Comparison of ENCODE assay signal across 6 cellular contexts in genomic region chr17:50534222-50534978, GRCh38. TPM values are rescaled to one million over a fixed set of nuclear protein-coding genes. Genes with fewer than 3 reads are reported as not detected.
DNase-seq lines count a peak whose midpoint lies in the region; ATAC-seq and TF ChIP-seq lines count a peak whose summit lies in the region.

No MANE protein-coding gene starts in this region.

- no peaks in the 10 kb centered on the region; the same call in none of the 2 replicates for H4K20me1 ChIP-seq in PC-9 (ENCODE audit: insufficient read depth)

- H3K27ac ChIP-seq in AG04450 (ENCODE audit: low read depth, low read length) = no peak overlapping the region
- H3K27ac ChIP-seq in PC-9 = peak overlapping the region; percentile 51

- no peak overlapping the region for H3K4me3 ChIP-seq in AG04450 (ENCODE audit: low read depth, low read length)
- H3K4me3 ChIP-seq in PC-9 = peak overlapping the region; percentile 89
- H3K4me3 ChIP-seq in iPS-18c (ENCODE audit: insufficient read depth, low read depth, low read length) = peak overlapping the region; percentile 36

- no peak for ATAC-seq in HG02885 (IDR thresholded peaks at IDR 0.05; ENCODE audit: poor library complexity, unreplicated experiment)
- no peak for ATAC-seq in GM18502 (IDR thresholded peaks at IDR 0.05; ENCODE audit: poor library complexity, unreplicated experiment)

- TF ChIP-seq CTCF in AG04450 (IDR thresholded peaks at IDR 0.05; ENCODE audit: low read depth, low read length) (0 out of 2 replicates have a peak, but pooled peaks have one; percentile 16), PC-9 (conservative IDR thresholded peaks at IDR 0.05) (peak; percentile 72; the same call in 1 of the 2 replicates)

- no peaks in the 10 kb centered on the region for H3K9me2 ChIP-seq in PC-9 (ENCODE audit: insufficient read depth)

- H3K9me3 ChIP-seq in AG04450 (ENCODE audit: control insufficient read depth, insufficient read depth, low read length) = no peaks in the 10 kb centered on the region; the same call in 1 of the 2 replicates
- H3K9me3 ChIP-seq in PC-9 (ENCODE audit: insufficient read depth, low read depth) = no peaks in the 10 kb centered on the region
- H3K9me3 ChIP-seq in iPS-18c (ENCODE audit: control insufficient read depth, insufficient read depth, low read length) = no peaks in the 10 kb centered on the region

- peaks cover 37% of the 10 kb centered on the region for H3K27me3 ChIP-seq in AG04450 (ENCODE audit: control insufficient read depth, insufficient read depth, low read length)
- no peaks in the 10 kb centered on the region for H3K27me3 ChIP-seq in PC-9 (ENCODE audit: insufficient read depth, low read depth)

- DNase-seq in AG04450 (ENCODE audit: low read depth, low spot score) = no peak
- DNase-seq in PC-9 = peak; percentile 79 to 82
- DNase-seq in G401 (ENCODE audit: low spot score) = no peak

- H3K79me2 ChIP-seq in PC-9 (ENCODE audit: low read depth) = peaks cover 35% of the 10 kb centered on the region

- H2AFZ ChIP-seq in PC-9 = 0 out of 2 replicates have a peak overlapping the region, but pooled peaks have one; percentile 0

- in situ Hi-C loops in G401 (cut with HindIII; ENCODE audit: low sequenced_read_pairs) = no loop called here

- peaks cover 28% of the 10 kb centered on the region for H3F3A ChIP-seq in PC-9 (ENCODE audit: insufficient read depth, low read depth)

- intact Hi-C loops in PC-9 (cut with micrococcal nuclease; ENCODE audit: unreplicated experiment) = loop anchor here (1.0 to 2.0 kb wide), 2 partner anchors 30 to 52 kb away; no protein-coding TSS in a partner anchor

- no TSS peak for BruUV-seq in PC-9 (replicated peaks; lab: Mats Ljungman, UMichigan)

- CTCF ChIA-PET in AG04450 (lab: Charles Lee) = no interaction called here
- CTCF ChIA-PET in PC-9 (lab: Charles Lee) = no interaction called here

- POLR2A ChIA-PET in AG04450 (lab: Yijun Ruan, JAX) (no interaction called here), PC-9 (lab: Charles Lee; ENCODE audit: unreplicated experiment) (no interaction called here)

- peaks cover 4% of the 10 kb centered on the region; the same call in 1 of the 2 replicates for H3K36me3 ChIP-seq in PC-9 (ENCODE audit: low read depth)

- peaks cover 42% of the 10 kb centered on the region for H3K4me1 ChIP-seq in PC-9 (replicated peaks; ENCODE audit: insufficient read depth)

- peak overlapping the region; percentile 80 for H3K4me2 ChIP-seq in PC-9

RNA-seq across cellular contexts. Expression of gene EPN3, which starts 1.9 kb away (rescaled TPM):
- not detected in 2 replicates for polyA plus RNA-seq in AG04450 (2011; rRNA removed)
- polyA minus RNA-seq in AG04450 (2011; rRNA and poly(A)+ RNA removed) = 0.09 TPM in 1 of 2 replicates, not detected in the other
- 15.6 and 22.8 TPM in 2 replicates for total RNA-seq in PC-9 (2021)
- 2.3 and 2.8 TPM in 2 replicates for total RNA-seq in G401 (2014; rRNA removed; shearing (Covaris generic))

RNA-seq across cellular contexts. Expression of gene SPATA20, which starts 12.6 kb away (rescaled TPM):
- 17.1 and 25.1 TPM in 2 replicates for polyA plus RNA-seq in AG04450 (2011; rRNA removed)
- 19.9 and 31.0 TPM in 2 replicates for polyA minus RNA-seq in AG04450 (2011; rRNA and poly(A)+ RNA removed)
- 41.5 and 60.5 TPM in 2 replicates for total RNA-seq in PC-9 (2021)
- 39.4 and 59.1 TPM in 2 replicates for total RNA-seq in G401 (2014; rRNA removed; shearing (Covaris generic))

RNA-seq across cellular contexts. Expression of gene CACNA1G, which starts 26.1 kb away (rescaled TPM):
- 0.05 TPM in 1 of 2 replicates, not detected in the other for polyA plus RNA-seq in AG04450 (2011; rRNA removed)
- polyA minus RNA-seq in AG04450 (2011; rRNA and poly(A)+ RNA removed) = 0.14 TPM in 1 of 2 replicates, not detected in the other
- 0.28 and 0.46 TPM in 2 replicates for total RNA-seq in PC-9 (2021)
- 5.1 and 13.0 TPM in 2 replicates for total RNA-seq in G401 (2014; rRNA removed; shearing (Covaris generic))

RNA-seq across cellular contexts. Expression of gene MYCBPAP, which starts 26.2 kb away (rescaled TPM):
- 0.11 and 0.17 TPM in 2 replicates for polyA plus RNA-seq in AG04450 (2011; rRNA removed)
- 0.48 TPM in 1 of 2 replicates, not detected in the other for polyA minus RNA-seq in AG04450 (2011; rRNA and poly(A)+ RNA removed)
- total RNA-seq in PC-9 (2021) = 4.9 and 11.6 TPM in 2 replicates
- total RNA-seq in G401 (2014; rRNA removed; shearing (Covaris generic)) = 0.58 and 1.7 TPM in 2 replicates

RNA-seq across cellular contexts. Expression of gene RSAD1, which starts 55.7 kb away (rescaled TPM):
- polyA plus RNA-seq in AG04450 (2011; rRNA removed) = 15.5 and 17.5 TPM in 2 replicates
- 9.8 and 15.9 TPM in 2 replicates for polyA minus RNA-seq in AG04450 (2011; rRNA and poly(A)+ RNA removed)
- total RNA-seq in PC-9 (2021) = 14.8 and 15.1 TPM in 2 replicates
- 31.9 and 34.5 TPM in 2 replicates for total RNA-seq in G401 (2014; rRNA removed; shearing (Covaris generic))

Comparison
In these comparisons a context has a peak if more than half of its experiments do, and no peak if none do; other contexts are left out.
1. DNase-seq: peak in PC-9 (2 of 2); none in AG04450 (single experiment) and G401 (single experiment).